Comparison of ENCODE assay signal across 14 cellular contexts in genomic region chr16:27759947-27760844, GRCh38.
DNase-seq lines count a peak whose midpoint lies in the region; ATAC-seq and TF ChIP-seq lines count a peak whose summit lies in the region.
"Had no signal": no experiment of that assay in that cellular context is flagged by ENCODE, and none has a peak within 500 bp of the region (broad histone marks: within the 10 kb centered on the region; RNA-seq: fewer than 3 reads in every experiment).

No MANE protein-coding gene starts in this region.

- ATAC-seq in GM18511 (IDR thresholded peaks at IDR 0.05; ENCODE audit: unreplicated experiment) (peak; percentile 60), HG02852 (IDR thresholded peaks at IDR 0.05; ENCODE audit: unreplicated experiment) (no peak)
- ATAC-seq: right cardiac atrium had no signal

- peaks cover 26% of the 10 kb centered on the region for H3K36me3 Mint-ChIP-seq in progenitor cell of endocrine pancreas (ENCODE audit: insufficient read depth)

- H3K4me3 Mint-ChIP-seq in progenitor cell of endocrine pancreas (ENCODE audit: low read depth), result no peak overlapping the region
- H3K4me3 Mint-ChIP-seq: CD4-positive, alpha-beta memory T cell; T-helper 1 cell treated with Interleukin-12 subunit alpha and Interleukin-12 subunit beta and Interleukin-4 antibody, amounts not matched to agents 30 μg/mL and 1 μg/mL, for 36 hours had no signal

- H3K36me3 ChIP-seq in right atrium auricular region, result peaks cover 42% of the 10 kb centered on the region
- H3K36me3 ChIP-seq: cardiac muscle cell had no signal

- peaks cover 4% of the 10 kb centered on the region for H3K9me3 Mint-ChIP-seq in progenitor cell of endocrine pancreas (ENCODE audit: low read depth)
- H3K9me3 Mint-ChIP-seq: T-helper 1 cell treated with Interleukin-12 subunit alpha and Interleukin-12 subunit beta and Interleukin-4 antibody, amounts not matched to agents 30 μg/mL and 1 μg/mL, for 36 hours had no signal

- H3K27me3 ChIP-seq in right atrium auricular region, result no peaks in the 10 kb centered on the region
- H3K27me3 ChIP-seq: cardiac muscle cell, esophagus muscularis mucosa had no signal

- peaks cover 0 to 8% of the 10 kb centered on the region in 2 donors for H3K9me3 ChIP-seq in right atrium auricular region

- TF ChIP-seq CTCF in progenitor cell of endocrine pancreas (IDR thresholded peaks at IDR 0.05; ENCODE audit: unreplicated experiment) (no peak), right atrium auricular region (IDR thresholded peaks at IDR 0.05) (no peak)

- no peaks in the 10 kb centered on the region for H3K27me3 Mint-ChIP-seq in progenitor cell of endocrine pancreas
- H3K27me3 Mint-ChIP-seq: CD4-positive, alpha-beta memory T cell had no signal

- no peak overlapping the region for H3K27ac ChIP-seq in right atrium auricular region
- H3K27ac ChIP-seq: cardiac muscle cell, esophagus muscularis mucosa had no signal

- H3K4me1 ChIP-seq in right atrium auricular region, result no peaks in the 10 kb centered on the region
- H3K4me1 ChIP-seq: esophagus muscularis mucosa had no signal

- H3K27ac Mint-ChIP-seq in progenitor cell of endocrine pancreas, result peak overlapping the region; percentile 35
- H3K27ac Mint-ChIP-seq: T-helper 1 cell treated with Interleukin-12 subunit alpha and Interleukin-12 subunit beta and Interleukin-4 antibody, amounts not matched to agents 30 μg/mL and 1 μg/mL, for 36 hours had no signal

- no peaks in the 10 kb centered on the region for H3K4me1 Mint-ChIP-seq in progenitor cell of endocrine pancreas (ENCODE audit: low read depth)

- DNase-seq in NOMO-1 treated with dmso at 0.1 percent for 144 hours (lab: John Stamatoyannopoulos, UW; ENCODE audit: unreplicated experiment) (peak; percentile 35), epidermal melanocyte (ENCODE audit: insufficient read length, low spot score) (peak; percentile 54), progenitor cell of endocrine pancreas (ENCODE audit: low spot score, unreplicated experiment) (no peak), right atrium auricular region (ENCODE audit: low spot score) (no peak), NCI-H2196 (lab: John Stamatoyannopoulos, UW; ENCODE audit: unreplicated experiment) (no peak)
- DNase-seq: activated CD4-positive, alpha-beta T cell treated with anti-CD3 and anti-CD28 coated beads, Interleukin-2, amount 50 U/mL, for 48 hours; CD4-positive, alpha-beta memory T cell; NCI-H1694 treated with DMSO at 0.1 percent for 48 hours; right cardiac atrium had no signal

- H3K4me3 ChIP-seq in right atrium auricular region, result no peak overlapping the region
- H3K4me3 ChIP-seq: cardiac muscle cell, esophagus muscularis mucosa had no signal

Comparison
In these comparisons a context has a peak if more than half of its experiments do, and no peak if none do; other contexts are left out.
1. DNase-seq: peak in NOMO-1 treated with dmso at 0.1 percent for 144 hours (single experiment) and epidermal melanocyte (single experiment); none in progenitor cell of endocrine pancreas (single experiment), right atrium auricular region (single experiment) and NCI-H2196 (single experiment).